ENCODE assay signal across 12 cellular contexts in genomic region chr11:27933992-27934829, GRCh38.
DNase-seq lines count a peak whose midpoint lies in the region; ATAC-seq, FAIRE-seq and TF ChIP-seq lines count a peak whose summit lies in the region.
"Had no signal": no experiment of that assay in that cellular context is flagged by ENCODE, and none has a peak within 500 bp of the region (broad histone marks: within the 10 kb centered on the region; RNA-seq: fewer than 3 reads in every experiment).

No MANE protein-coding gene starts in this region.

- no peak for TF ChIP-seq EP300 in K562 (IDR thresholded peaks at IDR 0.05; ENCODE audit: low read length)

- H4K5ac ChIP-seq in mesendoderm (ENCODE audit: low read length): no peak overlapping the region

- TF ChIP-seq CTCF in AG10803 (conservative IDR thresholded peaks at IDR 0.05; ENCODE audit: low read length) (no peak), K562 (IDR thresholded peaks at IDR 0.05 in 2 of 3, conservative IDR thresholded peaks at IDR 0.05 in 1 of 3; ENCODE audit: insufficient read depth in 2 of 3, low read depth in 1 of 3, low read length in 3 of 3) (no peak)

- H3K4ac ChIP-seq in mesendoderm (ENCODE audit: low read depth, low read length): no peak overlapping the region

- no peak overlapping the region for H3K4me2 ChIP-seq in K562 (ENCODE audit: insufficient read depth, low read length)
- no peak overlapping the region for H3K4me2 ChIP-seq in mesendoderm (ENCODE audit: low read length)

- H3K4me3 ChIP-seq in AG10803 (ENCODE audit: low read length): peak overlapping the region; percentile 37
- H3K4me3 ChIP-seq in K562: no peak overlapping the region
- H3K4me3 ChIP-seq in mesendoderm (ENCODE audit: low read length): no peak overlapping the region

- H2BK15ac ChIP-seq in mesendoderm (replicated peaks; ENCODE audit: low read depth): no peak overlapping the region

- H3K27ac ChIP-seq in K562 (ENCODE audit: extremely low read depth, low read depth, low read length): no peak overlapping the region
- H3K27ac ChIP-seq in mesendoderm (ENCODE audit: low read depth, low read length): peak overlapping the region; percentile 11

- TF ChIP-seq RAD21 in K562 (CRISPR knock-in tag; conservative IDR thresholded peaks at IDR 0.05 in 1 of 2, IDR thresholded peaks at IDR 0.05 in 1 of 2): no peak

- H3K79me2 ChIP-seq in K562 (ENCODE audit: control insufficient read depth, insufficient read depth, low read length) (no peaks in the 10 kb centered on the region), mesendoderm (ENCODE audit: control insufficient read depth, insufficient read depth, low read length) (no peaks in the 10 kb centered on the region)

- intact Hi-C loops in K562 (cut with micrococcal nuclease): no loop called here

- 5% methylated on average over 13 of the region's 13 CpGs for WGBS in K562 (ENCODE audit: insufficient coverage, low coverage, missing lambda C conversion rate)
- WGBS in mesendoderm (ENCODE audit: extremely low coverage, insufficient coverage, low lambda C conversion rate): no CpG with 5 or more reads among the region's 13 CpGs

- H4K20me1 ChIP-seq in K562 (replicated peaks; ENCODE audit: control insufficient read depth, insufficient read depth, low read length): no peaks in the 10 kb centered on the region

- DNase-seq in AG10803 (ENCODE audit: low read depth) (peak; percentile 100), HTR-8/SVneo (ENCODE audit: insufficient read length, low spot score) (peak; percentile 68), K562 (ENCODE audit: extremely low read depth in 1 of 4, low spot score in 3 of 4) (no peak), mesendoderm (peak; percentile 82), NCI-H82 (lab: John Stamatoyannopoulos, UW) (no peak), GOT3 (lab: John Stamatoyannopoulos, UW) (no peak)
- DNase-seq: activated CD4-positive, alpha-beta memory T cell treated with anti-CD3 and anti-CD28 coated beads for 36 hours; central memory CD4-positive, alpha-beta T cell; COR-L47; retina had no signal

- no peak overlapping the region for H2AK5ac ChIP-seq in mesendoderm (ENCODE audit: low read length)

- no peak overlapping the region for H4K8ac ChIP-seq in mesendoderm (ENCODE audit: low read depth, low read length)

- H3K36me3 ChIP-seq in K562 (ENCODE audit: control insufficient read depth, insufficient read depth, low read length) (no peaks in the 10 kb centered on the region), mesendoderm (ENCODE audit: control insufficient read depth, insufficient read depth, low read length) (no peaks in the 10 kb centered on the region)

- peak; percentile 97 for FAIRE-seq in HTR-8/SVneo (lab: Jason Lieb, UNC)
- FAIRE-seq in K562 (lab: Jason Lieb, UNC): no peak

- H2BK5ac ChIP-seq in mesendoderm (ENCODE audit: low read length): no peak overlapping the region

- no peak overlapping the region for H3K23ac ChIP-seq in mesendoderm (ENCODE audit: low read length)

- no peaks in the 10 kb centered on the region for H3K9me1 ChIP-seq in K562 (ENCODE audit: control insufficient read depth, insufficient read depth, low read length)

- H3K18ac ChIP-seq in mesendoderm (ENCODE audit: low read length): no peak overlapping the region

- no peaks in the 10 kb centered on the region for H3K9me3 ChIP-seq in K562 (replicated peaks; ENCODE audit: control insufficient read depth, insufficient read depth, low read depth, low read length)

- H3K79me1 ChIP-seq in mesendoderm (ENCODE audit: low read length): no peaks in the 10 kb centered on the region

- CTCF ChIA-PET in K562 (lab: Yijun Ruan, JAX; ENCODE audit: low intra/inter-chr PET ratio): no interaction called here

- peak overlapping the region; percentile 28; the same call in 1 of the 2 replicates for H2AFZ ChIP-seq in K562 (ENCODE audit: low read depth, low read length)

- H3K4me1 ChIP-seq in K562 (replicated peaks in 1 of 2; ENCODE audit: control insufficient read depth in 2 of 2, insufficient read depth in 2 of 2, low read length in 2 of 2): no peaks in the 10 kb centered on the region
- H3K4me1 ChIP-seq in mesendoderm (ENCODE audit: control insufficient read depth, low read depth, low read length): no peaks in the 10 kb centered on the region

- no peak for TF ChIP-seq POLR2A in K562 (conservative IDR thresholded peaks at IDR 0.05)

- no peak overlapping the region for H3K56ac ChIP-seq in mesendoderm (ENCODE audit: low read length)

- in situ Hi-C loops in K562 (cut with MboI): no loop called here

- no peaks in the 10 kb centered on the region for H3K27me3 ChIP-seq in K562 (ENCODE audit: control insufficient read depth in 2 of 2, insufficient read depth in 2 of 2, low read length in 2 of 2)
- no peaks in the 10 kb centered on the region for H3K27me3 ChIP-seq in mesendoderm (ENCODE audit: insufficient read depth, low read length, poor library complexity)

- H3K9ac ChIP-seq in K562 (ENCODE audit: insufficient read depth in 1 of 2, low read depth in 2 of 2, low read length in 2 of 2) (no peak overlapping the region), mesendoderm (ENCODE audit: low read length) (no peak overlapping the region)

- no TSS peak for BruUV-seq in K562 (replicated peaks; lab: Mats Ljungman, UMichigan)

- POLR2A ChIA-PET in K562 (lab: Yijun Ruan, JAX): no interaction called here

- no peak for ATAC-seq in K562
- no peak for ATAC-seq in GM21825 (IDR thresholded peaks at IDR 0.05; ENCODE audit: unreplicated experiment)
- ATAC-seq in GM18520 (IDR thresholded peaks at IDR 0.05; ENCODE audit: unreplicated experiment): no peak

- no peak overlapping the region for H2BK120ac ChIP-seq in mesendoderm (ENCODE audit: low read depth, low read length)

TF ChIP-seq in K562, 482 proteins besides CTCF, POLR2A, EP300 and RAD21:
- no peak for TF ChIP-seq CHD2 (IDR thresholded peaks at IDR 0.05; ENCODE audit: low read depth, low read length)
- no peak for TF ChIP-seq ZNF197 (CRISPR knock-in tag; IDR thresholded peaks at IDR 0.05; ENCODE audit: low read depth)
- no peak for TF ChIP-seq ZNF79 (CRISPR knock-in tag; IDR thresholded peaks at IDR 0.05; ENCODE audit: low read depth)
- no peak for TF ChIP-seq ZNF436 (CRISPR knock-in tag; IDR thresholded peaks at IDR 0.05)
- TF ChIP-seq POU5F1 (IDR thresholded peaks at IDR 0.05; ENCODE audit: borderline replicate concordance, low read depth, low read length, partially characterized antibody): no peak
- TF ChIP-seq TBP (optimal IDR thresholded peaks at IDR 0.05; ENCODE audit: low read depth, low read length): no peak
- no peak for TF ChIP-seq ILF3 (IDR thresholded peaks at IDR 0.05; ENCODE audit: borderline replicate concordance)
- TF ChIP-seq TSC22D4 (tag; IDR thresholded peaks at IDR 0.05): no peak
- TF ChIP-seq FOS (IDR thresholded peaks at IDR 0.05; ENCODE audit: extremely low read depth, insufficient read length): no peak
- no peak for TF ChIP-seq ZNF592 (IDR thresholded peaks at IDR 0.05)
- TF ChIP-seq E2F6 (IDR thresholded peaks at IDR 0.05; ENCODE audit: borderline replicate concordance in 1 of 2, extremely low read depth in 1 of 2, insufficient read depth in 1 of 2, insufficient read length in 1 of 2, low read depth in 1 of 2, low read length in 1 of 2, poor library complexity in 1 of 2, severe bottlenecking in 1 of 2): no peak

Comparison
In these comparisons a context has a peak if more than half of its experiments do, and no peak if none do; other contexts are left out.
1. DNase-seq: peak in AG10803 (single experiment), HTR-8/SVneo (single experiment) and mesendoderm (single experiment); none in K562 (0 of 4), NCI-H82 (single experiment) and GOT3 (single experiment).